10 cellular contexts compared by ENCODE assay signal in the genomic region with DNA sequence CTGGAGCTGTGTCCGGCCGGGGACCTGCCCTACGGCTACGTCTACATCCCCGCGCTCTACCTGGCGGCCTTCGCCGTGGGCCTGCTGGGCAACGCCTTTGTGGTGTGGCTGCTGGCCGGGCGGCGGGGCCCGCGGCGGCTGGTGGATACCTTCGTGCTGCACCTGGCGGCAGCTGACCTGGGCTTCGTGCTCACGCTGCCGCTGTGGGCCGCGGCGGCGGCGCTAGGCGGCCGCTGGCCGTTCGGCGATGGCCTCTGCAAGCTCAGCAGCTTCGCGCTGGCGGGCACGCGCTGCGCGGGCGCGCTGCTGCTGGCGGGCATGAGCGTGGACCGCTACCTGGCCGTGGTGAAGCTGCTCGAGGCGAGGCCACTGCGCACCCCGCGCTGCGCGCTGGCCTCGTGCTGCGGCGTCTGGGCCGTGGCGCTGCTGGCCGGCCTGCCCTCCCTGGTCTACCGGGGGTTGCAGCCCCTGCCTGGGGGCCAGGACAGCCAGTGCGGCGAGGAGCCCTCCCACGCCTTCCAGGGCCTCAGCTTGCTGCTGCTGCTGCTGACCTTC. TPM values are rescaled to one million over a fixed set of nuclear protein-coding genes. Genes with fewer than 3 reads are reported as not detected.
DNase-seq lines count a peak whose midpoint lies in the region; ATAC-seq and TF ChIP-seq lines count a peak whose summit lies in the region.
"Had no signal": no experiment of that assay in that cellular context is flagged by ENCODE, and none has a peak within 500 bp of the region (broad histone marks: within the 10 kb centered on the region; RNA-seq: fewer than 3 reads in every experiment).

No MANE protein-coding gene starts in this region.

- H3K27ac Mint-ChIP-seq in MCF 10A (ENCODE audit: low read depth, unreplicated experiment) (no peak overlapping the region), memory B cell (peak overlapping the region; percentile 92), mesothelial cell of epicardium (no peak overlapping the region)

- intact Hi-C loops in breast epithelium (cut with DNase I; ENCODE audit: low total_unique reads), result no loop called here
- intact Hi-C loops in MCF 10A (cut with micrococcal nuclease), result no loop called here
- intact Hi-C loops in dorsolateral prefrontal cortex (cut with DNase I), result no loop called here
- intact Hi-C loops in thyroid gland (cut with DNase I), result no loop called here

- TF ChIP-seq POLR2A in breast epithelium (IDR thresholded peaks at IDR 0.05), result no peak
- no peak for TF ChIP-seq POLR2A in thyroid gland (IDR thresholded peaks at IDR 0.05)

- BruUV-seq in MCF 10A (replicated peaks; lab: Mats Ljungman, UMichigan), result no TSS peak

- POLR2A ChIA-PET in MCF 10A (lab: Yijun Ruan, JAX), result no interaction called here

- WGBS in thymus, result 19% methylated on average over 61 of the region's 61 CpGs
- 6% methylated on average over 10 of the region's 61 CpGs; no CpG with 5 or more reads in 1 of the 2 donors for WGBS in thyroid gland, 2 donors

- no peak overlapping the region for H3K4me3 Mint-ChIP-seq in MCF 10A (ENCODE audit: unreplicated experiment)
- H3K4me3 Mint-ChIP-seq in memory B cell, result peak overlapping the region; percentile 80
- H3K4me3 Mint-ChIP-seq in mesothelial cell of epicardium, result no peak overlapping the region

- H3K4me1 ChIP-seq in breast epithelium, result peaks cover 0 to 7% of the 10 kb centered on the region in 2 donors
- peaks cover 4% of the 10 kb centered on the region for H3K4me1 ChIP-seq in thymus (ENCODE audit: control insufficient read depth, insufficient read depth, low read length)
- peaks cover 0 to 13% of the 10 kb centered on the region in 2 donors for H3K4me1 ChIP-seq in thyroid gland

- H3K27me3 Mint-ChIP-seq in MCF 10A (ENCODE audit: insufficient read depth, unreplicated experiment) (peaks cover 27% of the 10 kb centered on the region), memory B cell (peaks cover 5% of the 10 kb centered on the region), mesothelial cell of epicardium (ENCODE audit: low read depth) (no peaks in the 10 kb centered on the region)

- H3K4me1 Mint-ChIP-seq in MCF 10A (ENCODE audit: insufficient read depth, unreplicated experiment) (no peaks in the 10 kb centered on the region), memory B cell (peaks cover 42% of the 10 kb centered on the region), mesothelial cell of epicardium (peaks cover 9% of the 10 kb centered on the region)

- H3K9me3 Mint-ChIP-seq in MCF 10A (ENCODE audit: unreplicated experiment) (no peaks in the 10 kb centered on the region), memory B cell (no peaks in the 10 kb centered on the region), mesothelial cell of epicardium (no peaks in the 10 kb centered on the region)

- TF ChIP-seq CTCF in breast epithelium (IDR thresholded peaks at IDR 0.05) (no peak), MCF 10A (IDR thresholded peaks at IDR 0.05; ENCODE audit: unreplicated experiment) (no peak), dorsolateral prefrontal cortex (IDR thresholded peaks at IDR 0.05 in 54 of 56, conservative IDR thresholded peaks at IDR 0.05 in 2 of 56; ENCODE audit: low read depth in 1 of 56, partially characterized antibody in 56 of 56) (no peak), mesothelial cell of epicardium (IDR thresholded peaks at IDR 0.05; ENCODE audit: unreplicated experiment) (no peak), thyroid gland (IDR thresholded peaks at IDR 0.05) (no peak)

- H3K36me3 ChIP-seq in breast epithelium (no peaks in the 10 kb centered on the region), thymus (ENCODE audit: control insufficient read depth, insufficient read depth) (no peaks in the 10 kb centered on the region), thyroid gland (no peaks in the 10 kb centered on the region)
- H3K36me3 ChIP-seq: uterus had no signal

- no peak for ATAC-seq in memory B cell (ENCODE audit: low read depth)

- H3K4me3 ChIP-seq in breast epithelium (peak overlapping the region in 2 of 3 donors; percentile 23 to 63), dorsolateral prefrontal cortex (peak overlapping the region in 58 of 59 donors; percentile 2 to 61 (median 44)), thymus (ENCODE audit: low read length) (peak overlapping the region; percentile 19), thyroid gland (replicated peaks in 1 of 3) (no peak overlapping the region)
- H3K4me3 ChIP-seq: uterus had no signal

- no peaks in the 10 kb centered on the region for H3K9me3 ChIP-seq in breast epithelium
- H3K9me3 ChIP-seq in thymus (ENCODE audit: control insufficient read depth), result no peaks in the 10 kb centered on the region
- no peaks in the 10 kb centered on the region for H3K9me3 ChIP-seq in thyroid gland
- H3K9me3 ChIP-seq: uterus had no signal

- DNase-seq in breast epithelium (ENCODE audit: low spot score in 2 of 2) (no peak), MCF 10A (ENCODE audit: unreplicated experiment) (no peak), dorsolateral prefrontal cortex (peak in 1 of 10 donors; percentile 16), memory B cell (ENCODE audit: low spot score in 2 of 2) (no peak), mesothelial cell of epicardium (ENCODE audit: low spot score in 2 of 2, unreplicated experiment in 2 of 2) (no peak), thyroid gland (no peak), DMS79 treated with DMSO at 0.1 percent for 48 hours (lab: John Stamatoyannopoulos, UW) (no peak)
- DNase-seq: stimulated activated CD4-positive, alpha-beta T cell treated with anti-CD3 and anti-CD28 coated beads, Interleukin-4, amount 100 ng/mL, for 4 hours; uterus had no signal

- CTCF ChIA-PET in MCF 10A (lab: Yijun Ruan, JAX), result interaction anchor here (0.5 kb wide), 1 partner anchor 23 kb away, joined by 5 read pairs; no protein-coding TSS in a partner anchor

- H3K27ac ChIP-seq in breast epithelium, result no peak overlapping the region
- no peak overlapping the region for H3K27ac ChIP-seq in dorsolateral prefrontal cortex
- H3K27ac ChIP-seq in thymus (ENCODE audit: low read depth), result no peak overlapping the region
- no peak overlapping the region for H3K27ac ChIP-seq in thyroid gland
- H3K27ac ChIP-seq: uterus had no signal

- no peaks in the 10 kb centered on the region for H3K36me3 Mint-ChIP-seq in MCF 10A (ENCODE audit: insufficient read depth, unreplicated experiment)
- H3K36me3 Mint-ChIP-seq in memory B cell, result no peaks in the 10 kb centered on the region
- no peaks in the 10 kb centered on the region for H3K36me3 Mint-ChIP-seq in mesothelial cell of epicardium

- H3K27me3 ChIP-seq in breast epithelium (peaks cover 11 to 48% of the 10 kb centered on the region in 2 donors), dorsolateral prefrontal cortex (peaks cover 0 to 34% (median 19%) of the 10 kb centered on the region in 45 donors), thymus (ENCODE audit: control insufficient read depth, insufficient read depth) (peaks cover 31% of the 10 kb centered on the region), thyroid gland (peaks cover 17% of the 10 kb centered on the region)

RNA-seq across cellular contexts. Expression of a gene that starts 0.4 kb away (rescaled TPM):
- under 1 TPM in 1 of 3 donors, not detected in 2; 0.29 TPM for total RNA-seq in breast epithelium
- total RNA-seq in MCF 10A (2022), result 0.25 and 0.68 TPM in 2 replicates
- total RNA-seq in dorsolateral prefrontal cortex, result under 1 TPM in 4 of 120 experiments, not detected in 116; 0.46 to 0.87 (median 0.57) TPM
- polyA plus RNA-seq in thymus, result 0.07 TPM
- 0.25 TPM in 1 of 3 replicates, not detected in the others for total RNA-seq in mesothelial cell of epicardium
- total RNA-seq in thyroid gland, result under 1 TPM in 1 of 4 donors, not detected in 3; 0.27 TPM

RNA-seq across cellular contexts. Expression of a gene that starts 21.5 kb away (rescaled TPM):
- 1 to 10 TPM in 2 of 3 donors, not detected in 1; 1.0 to 7.5 TPM for total RNA-seq in breast epithelium
- 25.1 and 30.5 TPM in 2 replicates for total RNA-seq in MCF 10A (2022)
- total RNA-seq in dorsolateral prefrontal cortex, result 1 to 10 TPM in 98 of 120 experiments, under 1 TPM in 22; 0.41 to 4.8 (median 1.7) TPM
- 6.4 TPM for polyA plus RNA-seq in thymus
- 34.6 to 36.6 TPM (median 35.7 TPM) in 3 replicates for total RNA-seq in mesothelial cell of epicardium
- total RNA-seq in thyroid gland, result under 1 TPM in 1 of 4 donors, not detected in 3; 0.27 TPM

Comparison
In these comparisons a context has a peak if more than half of its experiments do, and no peak if none do; other contexts are left out.
1. H3K4me3 ChIP-seq: peak in breast epithelium (2 of 3), dorsolateral prefrontal cortex (58 of 59) and thymus (single experiment); none in thyroid gland (0 of 3).